Comparison of ENCODE assay signal across 8 cellular contexts in genomic region chr3:188749010-188749617, GRCh38.
DNase-seq lines count a peak whose midpoint lies in the region; ATAC-seq and TF ChIP-seq lines count a peak whose summit lies in the region.

No MANE protein-coding gene starts in this region.

- CTCF ChIA-PET in mammary epithelial cell (lab: Charles Lee; ENCODE audit: low non-redundant PET): interaction anchor here (0.6 to 0.8 kb wide), 5 partner anchors 11 to 560 kb away, joined by 3 to 6 read pairs (median 3); no protein-coding TSS in a partner anchor

- H3K4me2 ChIP-seq in GM23338 (no peak overlapping the region), mammary epithelial cell (ENCODE audit: insufficient read depth, low read depth, low read length) (no peak overlapping the region), neural progenitor cell (no peak overlapping the region)

- H3K4me1 Mint-ChIP-seq in GM23338: no peaks in the 10 kb centered on the region
- peaks cover 10% of the 10 kb centered on the region for H3K4me1 Mint-ChIP-seq in T-helper 2 cell treated with Interferon-gamma antibody and Interleukin-4, amounts not matched to agents 5 μg/mL and 100 μg/mL, for 36 hours (ENCODE audit: low read depth)
- H3K4me1 Mint-ChIP-seq in neural progenitor cell: no peaks in the 10 kb centered on the region

- H3K9me3 ChIP-seq in mammary epithelial cell (replicated peaks; ENCODE audit: insufficient read depth, low read length) (no peaks in the 10 kb centered on the region), neural progenitor cell (ENCODE audit: low read depth) (no peaks in the 10 kb centered on the region), prostate gland (no peaks in the 10 kb centered on the region)

- H3K36me3 Mint-ChIP-seq in GM23338 (ENCODE audit: low read depth) (no peaks in the 10 kb centered on the region), neural progenitor cell (no peaks in the 10 kb centered on the region)
- H3K36me3 Mint-ChIP-seq in T-helper 2 cell treated with Interferon-gamma antibody and Interleukin-4, amounts not matched to agents 5 μg/mL and 100 μg/mL, for 36 hours (ENCODE audit: low read depth): no peaks in the 10 kb centered on the region

- no peaks in the 10 kb centered on the region for H4K20me1 ChIP-seq in GM23338 (replicated peaks; ENCODE audit: insufficient read depth)
- H4K20me1 ChIP-seq in mammary epithelial cell (ENCODE audit: insufficient read depth, low read length): no peaks in the 10 kb centered on the region
- no peaks in the 10 kb centered on the region for H4K20me1 ChIP-seq in neural progenitor cell (ENCODE audit: low read depth)

- TF ChIP-seq CTCF in AG09319 (IDR thresholded peaks at IDR 0.05; ENCODE audit: low read depth, low read length): peak; percentile 13; the same call in 1 of the 2 replicates
- TF ChIP-seq CTCF in GM23338 (conservative IDR thresholded peaks at IDR 0.05; ENCODE audit: low read depth in 2 of 2): peak; percentile 91
- peak; percentile 70 to 83 for TF ChIP-seq CTCF in mammary epithelial cell (conservative IDR thresholded peaks at IDR 0.05 in 1 of 2, IDR thresholded peaks at IDR 0.05 in 1 of 2; ENCODE audit: extremely low read depth in 1 of 2, insufficient read depth in 1 of 2, low read depth in 1 of 2, low read length in 2 of 2)
- peak; percentile 77 for TF ChIP-seq CTCF in neural progenitor cell (IDR thresholded peaks at IDR 0.05)
- peak in 2 of 4 experiments; percentile 23 to 27 for TF ChIP-seq CTCF in prostate gland (IDR thresholded peaks at IDR 0.05)

- intact Hi-C loops in mammary epithelial cell (cut with micrococcal nuclease) (loop anchor here (1.0 to 2.0 kb wide), 2 partner anchors 206 to 1008 kb away; no protein-coding TSS in a partner anchor), prostate gland (cut with DNase I) (no loop called here)

- H3K4me3 Mint-ChIP-seq in GM23338 (no peak overlapping the region), neural progenitor cell (no peak overlapping the region)
- no peak overlapping the region for H3K4me3 Mint-ChIP-seq in T-helper 2 cell treated with Interferon-gamma antibody and Interleukin-4, amounts not matched to agents 5 μg/mL and 100 μg/mL, for 36 hours

- no peak overlapping the region for H3K9ac ChIP-seq in mammary epithelial cell (ENCODE audit: insufficient read depth, low read length)
- H3K9ac ChIP-seq in neural progenitor cell: no peak overlapping the region

- H3K36me3 ChIP-seq in GM23338 (ENCODE audit: insufficient read depth) (no peaks in the 10 kb centered on the region), mammary epithelial cell (ENCODE audit: insufficient read depth, low read length) (no peaks in the 10 kb centered on the region), neural progenitor cell (no peaks in the 10 kb centered on the region), prostate gland (no peaks in the 10 kb centered on the region)

- DNase-seq in AG09319 (ENCODE audit: extremely low read depth, low read depth): no peak
- peak; percentile 89 for DNase-seq in GM23338 (ENCODE audit: low spot score)
- peak; percentile 24 for DNase-seq in T-helper 2 cell treated with Interferon-gamma antibody and Interleukin-4, amounts not matched to agents 5 μg/mL and 100 μg/mL, for 36 hours (ENCODE audit: low spot score)
- DNase-seq in mammary epithelial cell: no peak
- DNase-seq in neural progenitor cell (ENCODE audit: low spot score): peak; percentile 77
- DNase-seq in DMS79 treated with DMSO at 0.1 percent for 48 hours (lab: John Stamatoyannopoulos, UW): no peak
- no peak for DNase-seq in prostate gland (ENCODE audit: low spot score)
- no peak for DNase-seq in GM03348 (ENCODE audit: low spot score)

- H3F3A ChIP-seq in GM23338 (replicated peaks; ENCODE audit: low read depth): no peaks in the 10 kb centered on the region
- H3F3A ChIP-seq in neural progenitor cell (ENCODE audit: low read depth): no peaks in the 10 kb centered on the region

- H2AFZ ChIP-seq in GM23338 (no peak overlapping the region), mammary epithelial cell (ENCODE audit: low read depth, low read length) (no peak overlapping the region), neural progenitor cell (replicated peaks) (no peak overlapping the region)

- no peaks in the 10 kb centered on the region for H3K9me2 ChIP-seq in GM23338 (ENCODE audit: insufficient read depth)

- H3K4me1 ChIP-seq in GM23338 (ENCODE audit: insufficient read depth) (no peaks in the 10 kb centered on the region), mammary epithelial cell (ENCODE audit: insufficient read depth, low read length) (no peaks in the 10 kb centered on the region), neural progenitor cell (no peaks in the 10 kb centered on the region), prostate gland (replicated peaks) (no peaks in the 10 kb centered on the region)

- no peaks in the 10 kb centered on the region for H3K79me2 ChIP-seq in GM23338 (replicated peaks; ENCODE audit: insufficient read depth)
- no peaks in the 10 kb centered on the region for H3K79me2 ChIP-seq in mammary epithelial cell (ENCODE audit: insufficient read depth, low read length)
- no peaks in the 10 kb centered on the region for H3K79me2 ChIP-seq in neural progenitor cell (ENCODE audit: low read depth)

- H3K27ac ChIP-seq in GM23338 (ENCODE audit: low read depth) (no peak overlapping the region), mammary epithelial cell (ENCODE audit: insufficient read depth, low read depth, low read length) (no peak overlapping the region), neural progenitor cell (no peak overlapping the region), prostate gland (no peak overlapping the region)

- in situ Hi-C loops in mammary epithelial cell (cut with MboI; ENCODE audit: low sequenced_read_pairs in 2 of 2): no loop called here

- dilution Hi-C loops in mammary epithelial cell (cut with HindIII; ENCODE audit: low sequenced_read_pairs): no loop called here

- H3K27me3 Mint-ChIP-seq in GM23338 (ENCODE audit: insufficient read depth, low read depth, poor library complexity) (no peaks in the 10 kb centered on the region), neural progenitor cell (ENCODE audit: insufficient read depth, low read depth) (peaks cover 3% of the 10 kb centered on the region)
- peaks cover 3% of the 10 kb centered on the region for H3K27me3 Mint-ChIP-seq in T-helper 2 cell treated with Interferon-gamma antibody and Interleukin-4, amounts not matched to agents 5 μg/mL and 100 μg/mL, for 36 hours (ENCODE audit: low read depth)

- ATAC-seq in GM23338: peak; percentile 97

- no peak for TF ChIP-seq POLR2A in prostate gland (IDR thresholded peaks at IDR 0.05)

- H3K9me3 Mint-ChIP-seq in GM23338: no peaks in the 10 kb centered on the region
- no peaks in the 10 kb centered on the region for H3K9me3 Mint-ChIP-seq in T-helper 2 cell treated with Interferon-gamma antibody and Interleukin-4, amounts not matched to agents 5 μg/mL and 100 μg/mL, for 36 hours
- no peaks in the 10 kb centered on the region for H3K9me3 Mint-ChIP-seq in neural progenitor cell

- no peak overlapping the region for H3K4me3 ChIP-seq in GM23338
- no peak overlapping the region for H3K4me3 ChIP-seq in mammary epithelial cell (replicated peaks in 1 of 3; ENCODE audit: insufficient read depth in 1 of 3, low read depth in 2 of 3, low read length in 3 of 3)
- H3K4me3 ChIP-seq in neural progenitor cell: no peak overlapping the region
- H3K4me3 ChIP-seq in prostate gland: no peak overlapping the region

- H3K27me3 ChIP-seq in GM23338 (ENCODE audit: insufficient read depth): no peaks in the 10 kb centered on the region
- no peaks in the 10 kb centered on the region for H3K27me3 ChIP-seq in mammary epithelial cell (ENCODE audit: insufficient read depth, low read length)
- no peaks in the 10 kb centered on the region for H3K27me3 ChIP-seq in neural progenitor cell
- no peaks in the 10 kb centered on the region for H3K27me3 ChIP-seq in prostate gland (replicated peaks; ENCODE audit: insufficient read depth)

- WGBS in mammary epithelial cell (ENCODE audit: low coverage, missing lambda C conversion rate): 95% methylated on average over 5 of the region's 5 CpGs
- 71% methylated on average over 5 of the region's 5 CpGs for WGBS in prostate gland

- H3K27ac Mint-ChIP-seq in GM23338 (no peak overlapping the region), neural progenitor cell (no peak overlapping the region)
- no peak overlapping the region for H3K27ac Mint-ChIP-seq in T-helper 2 cell treated with Interferon-gamma antibody and Interleukin-4, amounts not matched to agents 5 μg/mL and 100 μg/mL, for 36 hours

- no TSS peak for BruUV-seq in mammary epithelial cell (replicated peaks; lab: Mats Ljungman, UMichigan)

TF ChIP-seq in GM23338, 12 proteins besides CTCF, POLR2A, EP300 and RAD21 (continues in another document):
- TF ChIP-seq ZNF331 (CRISPR knock-in tag; IDR thresholded peaks at IDR 0.05; ENCODE audit: low read depth): no peak

Comparison
In these comparisons a context has a peak if more than half of its experiments do, and no peak if none do; other contexts are left out.
1. DNase-seq: peak in GM23338 (single experiment), T-helper 2 cell treated with Interferon-gamma antibody and Interleukin-4, amounts not matched to agents 5 μg/mL and 100 μg/mL, for 36 hours (single experiment) and neural progenitor cell (single experiment); none in AG09319 (single experiment), mammary epithelial cell (single experiment), DMS79 treated with DMSO at 0.1 percent for 48 hours (single experiment), prostate gland (single experiment) and GM03348 (single experiment).